9 cellular contexts compared by ENCODE assay signal in genomic region chr5:144028644-144029043, GRCh38.
DNase-seq lines count a peak whose midpoint lies in the region; ATAC-seq lines count a peak whose summit lies in the region.
"Had no signal": no experiment of that assay in that cellular context is flagged by ENCODE, and none has a peak within 500 bp of the region (broad histone marks: within the 10 kb centered on the region; RNA-seq: fewer than 3 reads in every experiment).

No MANE protein-coding gene starts in this region.

- H3K27ac ChIP-seq in GM23248 = peak overlapping the region; percentile 92

- DNase-seq in GM23248 = peak; percentile 92
- peak; percentile 43 to 44 for DNase-seq in NCI-H526 (lab: John Stamatoyannopoulos, UW)
- peak; percentile 89 for DNase-seq in fibroblast of peridontal ligament (ENCODE audit: extremely low read depth)
- peak; percentile 21 for DNase-seq in renal cortical epithelial cell (ENCODE audit: low read depth)
- no peak for DNase-seq in head of caudate nucleus
- no peak for DNase-seq in posterior vena cava (ENCODE audit: low spot score)
- no peak for DNase-seq in NCI-H2227 (lab: John Stamatoyannopoulos, UW; ENCODE audit: unreplicated experiment)
- DNase-seq: activated CD4-positive, alpha-beta T cell treated with anti-CD3 and anti-CD28 coated beads, Interleukin-2, amount 50 U/mL, for 1 hour had no signal

- no peak for ATAC-seq in HG02759 (IDR thresholded peaks at IDR 0.05; ENCODE audit: unreplicated experiment)

- no peaks in the 10 kb centered on the region for H4K20me1 ChIP-seq in GM23248 (ENCODE audit: insufficient read depth)

- peaks cover 34% of the 10 kb centered on the region for H3F3A ChIP-seq in GM23248 (ENCODE audit: insufficient read depth)

- in situ Hi-C loops in GM23248 (cut with MboI) = no loop called here

- H3K4me3 ChIP-seq in GM23248 = peak overlapping the region; percentile 62

- no peaks in the 10 kb centered on the region for H3K9me2 ChIP-seq in GM23248 (ENCODE audit: insufficient read depth)

- peak overlapping the region; percentile 91 for H3K4me2 ChIP-seq in GM23248 (ENCODE audit: unreplicated experiment)

- intact Hi-C loops in head of caudate nucleus (cut with DNase I) (no loop called here), posterior vena cava (cut with DNase I) (no loop called here)

- H3K4me1 ChIP-seq in GM23248 (ENCODE audit: insufficient read depth) = peaks cover 30% of the 10 kb centered on the region

- H3K27me3 ChIP-seq in GM23248 (replicated peaks; ENCODE audit: insufficient read depth) = no peaks in the 10 kb centered on the region

- no peaks in the 10 kb centered on the region for H3K36me3 ChIP-seq in GM23248 (ENCODE audit: low read depth)

- WGBS in GM23248 (ENCODE audit: low coverage in 1 of 2, low lambda C conversion rate in 2 of 2, missing lambda C conversion rate in 2 of 2), 2 experiments = 0 to 1% methylated on average over 2 of the region's 2 CpGs

- H2AFZ ChIP-seq in GM23248 = peak overlapping the region; percentile 77

- peak overlapping the region; percentile 72 for H3K9ac ChIP-seq in GM23248

- H3K9me3 ChIP-seq in GM23248 (ENCODE audit: low read depth) = no peaks in the 10 kb centered on the region

- H3K79me2 ChIP-seq in GM23248 (ENCODE audit: insufficient read depth) = no peaks in the 10 kb centered on the region

Comparison
In these comparisons a context has a peak if more than half of its experiments do, and no peak if none do; other contexts are left out.
1. DNase-seq: peak in GM23248 (single experiment), NCI-H526 (2 of 2), fibroblast of peridontal ligament (single experiment) and renal cortical epithelial cell (single experiment); none in head of caudate nucleus (0 of 42), posterior vena cava (single experiment) and NCI-H2227 (single experiment).